ENCODE assay signal across 11 cellular contexts in the genomic region with DNA sequence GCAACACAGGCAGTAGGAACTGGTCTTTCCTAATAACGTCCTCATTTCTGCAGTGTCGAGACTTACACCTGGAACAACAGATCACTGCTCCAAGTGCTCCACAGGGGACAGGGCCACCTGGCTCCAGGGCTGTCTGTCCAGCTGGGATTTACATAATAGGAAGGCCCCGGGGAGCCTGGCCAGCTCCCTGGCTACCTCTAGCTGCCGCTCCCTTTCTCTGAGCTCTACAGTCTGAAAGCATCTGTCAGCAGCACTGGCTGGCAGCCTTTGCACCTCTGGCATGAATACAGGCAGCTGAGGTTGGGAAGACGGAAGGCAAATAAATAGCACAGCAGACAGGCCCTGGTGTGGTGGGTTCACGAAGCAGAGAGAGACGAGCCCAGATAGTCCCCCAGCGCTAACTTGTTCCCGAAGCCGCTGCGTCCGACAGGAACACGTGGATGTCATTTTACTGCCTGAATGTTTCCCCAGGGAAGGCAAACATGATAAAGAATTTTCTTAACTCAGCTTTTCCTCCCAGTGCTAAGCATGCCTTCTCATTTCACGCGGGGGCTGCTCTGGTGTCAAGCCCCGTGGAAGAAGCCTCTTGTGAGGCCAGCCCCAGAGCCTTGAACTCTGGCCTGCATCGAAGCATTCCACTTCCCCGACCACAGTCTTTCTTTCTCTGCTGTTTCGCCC.
DNase-seq lines count a peak whose midpoint lies in the region; ATAC-seq and TF ChIP-seq lines count a peak whose summit lies in the region.
"Had no signal": no experiment of that assay in that cellular context is flagged by ENCODE, and none has a peak within 500 bp of the region (broad histone marks: within the 10 kb centered on the region; RNA-seq: fewer than 3 reads in every experiment).

No MANE protein-coding gene starts in this region.

- H4K20me1 ChIP-seq in osteoblast (ENCODE audit: insufficient read depth, low read length), result no peaks in the 10 kb centered on the region

- no peak overlapping the region for H2AFZ ChIP-seq in osteoblast (ENCODE audit: low read length)

- DNase-seq in AG20443 (ENCODE audit: low spot score) (peak; percentile 56), left cardiac atrium (peak; percentile 73), osteoblast (ENCODE audit: insufficient read length, low spot score, missing footprints) (peak; percentile 73), GDM1 (lab: John Stamatoyannopoulos, UW) (no peak), T1000 (lab: John Stamatoyannopoulos, UW) (no peak)
- DNase-seq: activated naive CD4-positive, alpha-beta T cell treated with Interleukin-2 at 50 U/mL for 16 hours; NCI-H82; stimulated activated CD4-positive, alpha-beta T cell treated with anti-CD3 and anti-CD28 coated beads, Interleukin-4, amount 100 ng/mL, for 1 hour had no signal

- intact Hi-C loops in left cardiac atrium (cut with DNase I), result no loop called here

- no peaks in the 10 kb centered on the region for H3K79me2 ChIP-seq in osteoblast (ENCODE audit: insufficient read depth, low read length)

- TF ChIP-seq CTCF in VCaP (conservative IDR thresholded peaks at IDR 0.05) (0 out of 2 replicates have a peak, but pooled peaks have one; percentile 7), osteoblast (IDR thresholded peaks at IDR 0.05; ENCODE audit: extremely low read depth, low read depth, low read length) (no peak)

- H3K9me3 ChIP-seq in osteoblast (ENCODE audit: low read depth, low read length), result no peaks in the 10 kb centered on the region

- H3K27me3 ChIP-seq in osteoblast (ENCODE audit: insufficient read depth, low read length), result no peaks in the 10 kb centered on the region

- no peaks in the 10 kb centered on the region for H3K4me1 ChIP-seq in osteoblast (ENCODE audit: insufficient read depth, low read length)

- H3K27ac ChIP-seq in VCaP, result peak overlapping the region; percentile 10; the same call in 1 of the 2 replicates
- no peak overlapping the region for H3K27ac ChIP-seq in osteoblast (ENCODE audit: low read depth, low read length)

- no peak overlapping the region for H3K4me2 ChIP-seq in osteoblast (ENCODE audit: insufficient read depth, low read length)

- H3K4me3 ChIP-seq in osteoblast (ENCODE audit: insufficient read depth, low read length), result no peak overlapping the region

- H3K36me3 ChIP-seq in osteoblast (ENCODE audit: insufficient read depth, low read length), result no peaks in the 10 kb centered on the region

- ATAC-seq in left cardiac atrium, result peak; percentile 84 to 93
- no peak for ATAC-seq in GM19467 (IDR thresholded peaks at IDR 0.05; ENCODE audit: unreplicated experiment)
- no peak for ATAC-seq in GM19395 (IDR thresholded peaks at IDR 0.05; ENCODE audit: unreplicated experiment)

Comparison
In these comparisons a context has a peak if more than half of its experiments do, and no peak if none do; other contexts are left out.
1. DNase-seq: peak in AG20443 (single experiment), left cardiac atrium (single experiment) and osteoblast (single experiment); none in GDM1 (single experiment) and T1000 (single experiment).
2. ATAC-seq: peak in left cardiac atrium (2 of 2); none in GM19467 (single experiment) and GM19395 (single experiment).